ENCODE assay signal across 8 cellular contexts in the genomic region with DNA sequence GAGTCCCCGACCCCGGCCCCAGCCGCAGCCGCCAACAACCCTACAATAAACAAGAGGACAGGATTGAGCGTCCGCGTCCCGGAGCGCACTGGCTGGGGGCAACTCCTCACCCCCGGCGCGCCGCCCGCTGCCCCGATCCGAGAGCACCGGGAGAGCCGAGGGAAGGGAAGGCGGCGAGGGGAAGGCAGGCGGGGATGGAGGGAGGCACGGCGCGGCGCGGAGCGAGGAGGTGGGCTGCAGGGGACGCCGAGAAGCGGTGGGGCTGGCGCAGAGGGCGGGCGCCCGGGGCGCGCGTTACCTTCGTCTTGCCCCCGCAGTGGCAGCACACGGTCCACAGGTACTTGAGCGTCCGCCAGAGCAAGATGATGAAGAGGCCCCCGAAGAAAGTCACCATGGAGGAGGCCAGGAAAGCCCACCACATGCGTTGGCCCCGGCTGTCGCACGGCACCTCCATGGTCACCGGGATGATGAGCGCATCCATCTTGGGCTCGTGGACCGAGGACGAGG.
DNase-seq lines count a peak whose midpoint lies in the region; ATAC-seq lines count a peak whose summit lies in the region.

No MANE protein-coding gene starts in this region.

- no peaks in the 10 kb centered on the region for H3K36me3 ChIP-seq in adipocyte (ENCODE audit: control insufficient read depth, insufficient read depth, low read length, severe bottlenecking)
- H3K36me3 ChIP-seq in stomach smooth muscle (ENCODE audit: control insufficient read depth in 2 of 2, insufficient read depth in 2 of 2, low read length in 2 of 2) = no peaks in the 10 kb centered on the region

- H3K4me3 ChIP-seq in adipocyte (ENCODE audit: low read length) (peak overlapping the region; percentile 78), stomach smooth muscle (ENCODE audit: low read length in 2 of 2) (peak overlapping the region; percentile 85 to 90)

- H3K27me3 ChIP-seq in adipocyte (replicated peaks; ENCODE audit: control insufficient read depth, insufficient read depth, low read length) = peaks cover 5% of the 10 kb centered on the region
- peaks cover 0 to 2% of the 10 kb centered on the region in 2 donors for H3K27me3 ChIP-seq in stomach smooth muscle (ENCODE audit: control insufficient read depth in 1 of 2, insufficient read depth in 2 of 2, low read length in 2 of 2)

- H3K9ac ChIP-seq in adipocyte (ENCODE audit: low read length) (peak overlapping the region; percentile 9), stomach smooth muscle (ENCODE audit: low read length in 2 of 2) (peak overlapping the region; percentile 66 to 81)

- ATAC-seq in GM19328 (IDR thresholded peaks at IDR 0.05; ENCODE audit: unreplicated experiment) (no peak), GM21529 (IDR thresholded peaks at IDR 0.05; ENCODE audit: unreplicated experiment) (no peak)

- H3K27ac ChIP-seq in stomach smooth muscle (ENCODE audit: low read length) = peak overlapping the region; percentile 62

- H3K4me1 ChIP-seq in adipocyte (ENCODE audit: control insufficient read depth, insufficient read depth, low read length) (peaks cover 9% of the 10 kb centered on the region), stomach smooth muscle (ENCODE audit: control insufficient read depth, insufficient read depth, low read length) (peaks cover 57% of the 10 kb centered on the region)

- peak; percentile 46 for DNase-seq in NCI-H510A treated with DMSO at 0.1 percent for 48 hours (lab: John Stamatoyannopoulos, UW)
- DNase-seq in NCI-H510A (lab: John Stamatoyannopoulos, UW) = no peak
- DNase-seq in adipocyte (ENCODE audit: low read depth) = peak; percentile 61
- peak; percentile 63 for DNase-seq in islet precursor cell
- no peak for DNase-seq in stimulated activated CD4-positive, alpha-beta T cell treated with anti-CD3 and anti-CD28 coated beads, Interleukin-4, amount 100 ng/mL, for 24 hours

- H3K9me3 ChIP-seq in adipocyte (ENCODE audit: control insufficient read depth, low read length) = no peaks in the 10 kb centered on the region
- no peaks in the 10 kb centered on the region for H3K9me3 ChIP-seq in stomach smooth muscle (ENCODE audit: control insufficient read depth in 2 of 2, low read length in 2 of 2)

Comparison
In these comparisons a context has a peak if more than half of its experiments do, and no peak if none do; other contexts are left out.
1. DNase-seq: peak in NCI-H510A treated with DMSO at 0.1 percent for 48 hours (single experiment), adipocyte (single experiment) and islet precursor cell (single experiment); none in NCI-H510A (single experiment) and stimulated activated CD4-positive, alpha-beta T cell treated with anti-CD3 and anti-CD28 coated beads, Interleukin-4, amount 100 ng/mL, for 24 hours (single experiment).